In genomic region chr22:36239401-36240171, GRCh38 we compare ENCODE assay signal across 8 cellular contexts. TPM values are rescaled to one million over a fixed set of nuclear protein-coding genes. Genes with fewer than 3 reads are reported as not detected.
DNase-seq lines count a peak whose midpoint lies in the region; ATAC-seq, FAIRE-seq and TF ChIP-seq lines count a peak whose summit lies in the region.

Gene APOL2 (minus strand): TSS chr22:36239527. CDS start chr22:36233162, 6,365 bp downstream.

- H3K27ac ChIP-seq in right cardiac atrium (ENCODE audit: low read length) (peak within 1 kb of the TSS; percentile 88), uterus (peak within 1 kb of the TSS; percentile 90 to 98)

- 11% methylated on average over 13 of the region's 13 CpGs for WGBS in right cardiac atrium

- H3K9me3 ChIP-seq in right cardiac atrium (ENCODE audit: control insufficient read depth, low read length), result no peaks in the 10 kb centered on the region
- H3K9me3 ChIP-seq in uterus, result no peaks in the 10 kb centered on the region

- TF ChIP-seq POLR2A in GM12891 (IDR thresholded peaks at IDR 0.05; ENCODE audit: low read depth, low read length) (peak; percentile 37; the same call in 1 of the 2 replicates), uterus (IDR thresholded peaks at IDR 0.05) (peak; percentile 77 to 91)

- intact Hi-C loops in right cardiac atrium (cut with DNase I) (loop anchor here in 1 of 4 donors (5.0 kb wide), 1 partner anchor 42 kb away; no protein-coding TSS in a partner anchor), uterus (cut with DNase I; ENCODE audit: low total_unique reads) (no loop called here)

- peaks cover 24% of the 10 kb centered on the region for H3K4me1 ChIP-seq in right cardiac atrium (ENCODE audit: control insufficient read depth, insufficient read depth, low read length)
- H3K4me1 ChIP-seq in uterus, result peaks cover 4 to 20% of the 10 kb centered on the region in 2 donors

- TF ChIP-seq CTCF in uterus (IDR thresholded peaks at IDR 0.05), result peak; percentile 77 to 90 (median 87)

- no peaks in the 10 kb centered on the region for H3K27me3 ChIP-seq in right cardiac atrium (ENCODE audit: control insufficient read depth, insufficient read depth)
- H3K27me3 ChIP-seq in uterus, result no peaks in the 10 kb centered on the region

- H3K36me3 ChIP-seq in uterus, result no peaks in the 10 kb centered on the region

- ATAC-seq in HG02798 (IDR thresholded peaks at IDR 0.05; ENCODE audit: poor library complexity, unreplicated experiment) (peak; percentile 88), right cardiac atrium (peak; percentile 97 to 98)

- H3K4me3 ChIP-seq in right cardiac atrium (ENCODE audit: low read length) (peak within 1 kb of the TSS; percentile 53), uterus (peak within 1 kb of the TSS; percentile 63 to 71)

- DNase-seq in GM12891 (ENCODE audit: insufficient read length, low spot score) (peak; percentile 64), NCI-H1436 (lab: John Stamatoyannopoulos, UW) (peak; percentile 77), T-helper 2 cell (peak; percentile 56 to 95 (median 79)), anterior cingulate cortex (lab: John Stamatoyannopoulos, UW) (peak in 56 of 58 donors; percentile 47 to 93 (median 80)), right cardiac atrium (peak; percentile 90 to 96 (median 92)), pulmonary artery endothelial cell (ENCODE audit: low read depth, low spot score) (peak; percentile 76), uterus (peak; percentile 89 to 95)

- peak; percentile 98 for FAIRE-seq in GM12891 (lab: Jason Lieb, UNC)

TF ChIP-seq in GM12891, 5 proteins besides CTCF, POLR2A, EP300 and RAD21:
- TF ChIP-seq TAF1 (IDR thresholded peaks at IDR 0.05; ENCODE audit: low read depth, low read length) (peak; percentile 28; the same call in 1 of the 2 replicates), POLR2AphosphoS5 (IDR thresholded peaks at IDR 0.05; ENCODE audit: low read depth, low read length) (no peak), POU2F2 (IDR thresholded peaks at IDR 0.05; ENCODE audit: low read depth, low read length) (peak; percentile 48), PAX5 (IDR thresholded peaks at IDR 0.05; ENCODE audit: insufficient read depth, low read length, severe bottlenecking) (no peak)
TF ChIP-seq in GM12891: peak in this region for 2.

RNA-seq across cellular contexts. Expression of gene APOL2, which starts in this region (rescaled TPM):
- 22.2 TPM for polyA plus RNA-seq in GM12891 (2012; ENCODE audit: low read depth, missing spikeins)
- 10 to 100 TPM; 39.9 to 54.8 (median 42.9) TPM for total RNA-seq in right cardiac atrium
- 29.1 TPM for polyA plus RNA-seq in right cardiac atrium
- total RNA-seq in pulmonary artery endothelial cell, result 60.9 and 89.8 TPM in 2 replicates
- 10 to 100 TPM; 15.6 to 96.2 (median 60.3) TPM for total RNA-seq in uterus

Comparison
In these comparisons a context has a peak if more than half of its experiments do, and no peak if none do; other contexts are left out.
1. Peak in every context shown above with its lines: DNase-seq, ATAC-seq, H3K4me3 ChIP-seq and H3K27ac ChIP-seq.